In genomic region chr17:39742126-39742855, GRCh38 we compare ENCODE assay signal across 31 cellular contexts. TPM values are rescaled to one million over a fixed set of nuclear protein-coding genes. Genes with fewer than 3 reads are reported as not detected.
"Had no signal": no experiment of that assay in that cellular context is flagged by ENCODE, and none has a peak within 500 bp of the region (broad histone marks: within the 10 kb centered on the region; RNA-seq: fewer than 3 reads in every experiment).

No MANE protein-coding gene starts in this region.

- H3K36me3 ChIP-seq: brain microvascular endothelial cell, neutrophil, tibial nerve had no signal

- H3K4me3 ChIP-seq: mucosa of descending colon, pancreas, psoas muscle, smooth muscle cell, suprapubic skin, tibial nerve had no signal

- H3K4me2 ChIP-seq: smooth muscle cell had no signal

- H3K9me3 ChIP-seq: lower lobe of right lung, mucosa of descending colon, neutrophil, pancreas, psoas muscle, suprapubic skin, tibial nerve had no signal

- FAIRE-seq: astrocyte, endothelial cell of umbilical vein, pancreas had no signal

- H3K27ac Mint-ChIP-seq: activated CD4-positive, alpha-beta memory T cell treated with anti-CD3 and anti-CD28 coated beads for 36 hours; activated CD4-positive, alpha-beta T cell treated with anti-CD3 and anti-CD28 coated beads, Interleukin-2, amount 10 ng/mL, durations not matched to agents 24 days and 14 days; activated T-helper 1 cell treated with anti-CD3 and anti-CD28 coated beads, Interleukin-12 subunit alpha, Interleukin-12 subunit beta, Interleukin-2, Interleukin-4 antibody, amounts not matched to agents 30 ng/mL and 10 ng/mL and 1 ng/mL, durations not matched to agents 14 hours and 24 hours and 36 hours had no signal

- H3K27me3 ChIP-seq: brain microvascular endothelial cell, pancreas had no signal

- H3K4me3 Mint-ChIP-seq: activated CD4-positive, alpha-beta memory T cell treated with anti-CD3 and anti-CD28 coated beads for 36 hours; activated CD4-positive, alpha-beta T cell treated with anti-CD3 and anti-CD28 coated beads, Interleukin-2, amount 10 ng/mL, durations not matched to agents 24 days and 14 days; activated T-helper 1 cell treated with anti-CD3 and anti-CD28 coated beads, Interleukin-12 subunit alpha, Interleukin-12 subunit beta, Interleukin-2, Interleukin-4 antibody, amounts not matched to agents 30 ng/mL and 10 ng/mL and 1 ng/mL, durations not matched to agents 14 hours and 24 hours and 36 hours; natural killer cell treated with Interleukin-12 subunit alpha and Interleukin-12 subunit beta and Interleukin-15 and Interleukin-18, amount 100 ng/mL, for 72 hours had no signal

- ATAC-seq: left lobe of liver; lower lobe of right lung; mucosa of descending colon; natural killer cell treated with Interleukin-12 subunit alpha and Interleukin-12 subunit beta and Interleukin-15 and Interleukin-18, amount 100 ng/mL, for 72 hours; pancreas; psoas muscle had no signal

- H3K36me3 Mint-ChIP-seq: activated CD4-positive, alpha-beta memory T cell treated with anti-CD3 and anti-CD28 coated beads for 36 hours; natural killer cell treated with Interleukin-12 subunit alpha and Interleukin-12 subunit beta and Interleukin-15 and Interleukin-18, amount 100 ng/mL, for 72 hours had no signal

- H3K9me3 Mint-ChIP-seq: activated CD4-positive, alpha-beta memory T cell treated with anti-CD3 and anti-CD28 coated beads for 36 hours; activated CD4-positive, alpha-beta T cell treated with anti-CD3 and anti-CD28 coated beads, Interleukin-2, amount 10 ng/mL, durations not matched to agents 24 days and 14 days; activated T-helper 1 cell treated with anti-CD3 and anti-CD28 coated beads, Interleukin-12 subunit alpha, Interleukin-12 subunit beta, Interleukin-2, Interleukin-4 antibody, amounts not matched to agents 30 ng/mL and 10 ng/mL and 1 ng/mL, durations not matched to agents 14 hours and 24 hours and 36 hours; natural killer cell treated with Interleukin-12 subunit alpha and Interleukin-12 subunit beta and Interleukin-15 and Interleukin-18, amount 100 ng/mL, for 72 hours had no signal

- DNase-seq: activated CD4-positive, alpha-beta memory T cell treated with anti-CD3 and anti-CD28 coated beads for 36 hours; activated CD4-positive, alpha-beta T cell treated with anti-CD3 and anti-CD28 coated beads, Interleukin-2, amount 10 ng/mL, durations not matched to agents 24 days and 14 days; activated CD4-positive, CD25-positive, alpha-beta regulatory T cell treated with anti-CD3 and anti-CD28 coated beads, Interleukin-2, amount 50 U/mL, for 72 hours; activated CD8-positive, alpha-beta memory T cell treated with anti-CD3 and anti-CD28 coated beads, Interleukin-2, amount 50 U/mL, for 4 hours; activated effector memory CD4-positive, alpha-beta T cell treated with anti-CD3 and anti-CD28 coated beads, Interleukin-2, amount 50 U/mL, for 16 hours; activated naive CD4-positive, alpha-beta T cell treated with anti-CD3 and anti-CD28 coated beads, Interleukin-2, amount 50 U/mL, for 16 hours; activated T-cell treated with anti-CD3 and anti-CD28 coated beads, Interleukin-2, amount 50 U/mL, for 1 hour; amniotic stem cell; brain microvascular endothelial cell; foreskin melanocyte; hippocampal formation; kidney glomerular epithelial cell; lower lobe of right lung; stimulated activated CD4-positive, alpha-beta T cell treated with anti-CD3 and anti-CD28 coated beads, Interleukin-15, amount 100 ng/mL, for 24 hours; stimulated activated CD4-positive, alpha-beta T cell treated with anti-CD3 and anti-CD28 coated beads, Interleukin-2, amount 100 ng/mL, for 24 hours; stimulated activated naive CD4-positive, alpha-beta T cell; T-helper 2 cell had no signal

- H3K27ac ChIP-seq: brain microvascular endothelial cell, lower lobe of right lung, neutrophil, psoas muscle, tibial nerve had no signal

RNA-seq across cellular contexts. Expression of gene GRB7, which starts 4.6 kb away (rescaled TPM):
- total RNA-seq: activated CD8-positive, alpha-beta memory T cell treated with anti-CD3 and anti-CD28 coated beads for 36 hours; endothelial cell of umbilical vein; myocyte; psoas muscle had no signal
